ENCODE assay signal across 10 cellular contexts in genomic region chr2:229059331-229060033, GRCh38.
"Had no signal": no experiment of that assay in that cellular context is flagged by ENCODE, and none has a peak within 500 bp of the region (broad histone marks: within the 10 kb centered on the region; RNA-seq: fewer than 3 reads in every experiment).

No MANE protein-coding gene starts in this region.

- H3K4me1 ChIP-seq: HAP-1 had no signal

- H3K27ac ChIP-seq: GM23248, HL-60 had no signal

- H3K36me3 ChIP-seq: HAP-1 had no signal

- H3K9me3 ChIP-seq: HAP-1 had no signal

- DNase-seq: GM23248, GOT3, H7, HFFc6, IMR-90, KG1 had no signal

- ATAC-seq: HCT116, K562 had no signal

- H2AFZ ChIP-seq: GM23248 had no signal

- H3K4me3 ChIP-seq: GM23248, HAP-1, K562 had no signal

- H3K9ac ChIP-seq: GM23248 had no signal
